Comparison of ENCODE assay signal across 26 cellular contexts in the genomic region with DNA sequence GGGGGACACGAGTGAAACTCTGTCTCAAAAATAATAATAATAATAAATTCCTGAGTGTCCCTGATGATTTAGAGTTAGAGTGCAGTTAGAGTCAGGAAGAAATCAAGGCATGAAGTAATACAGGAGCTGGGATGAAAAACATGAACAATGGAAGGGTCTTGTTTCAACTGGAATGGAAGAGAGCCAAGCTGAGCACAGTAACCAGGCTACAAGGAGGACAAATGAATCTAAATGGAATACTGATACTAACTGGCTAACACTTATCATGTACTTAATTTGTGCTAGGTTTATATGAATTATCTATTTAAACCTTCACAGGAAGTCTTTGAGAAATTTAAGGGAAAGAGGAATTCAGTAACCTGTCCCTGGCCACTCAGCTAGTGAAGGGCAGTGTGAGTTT.
"Had no signal": no experiment of that assay in that cellular context is flagged by ENCODE, and none has a peak within 500 bp of the region (broad histone marks: within the 10 kb centered on the region; RNA-seq: fewer than 3 reads in every experiment).

No MANE protein-coding gene starts in this region.

- H3K27me3 Mint-ChIP-seq: activated CD4-positive, alpha-beta T cell treated with anti-CD3 and anti-CD28 coated beads for 36 hours; activated CD8-positive, alpha-beta memory T cell treated with anti-CD3 and anti-CD28 coated beads, Interleukin-2, amount 10 ng/mL, durations not matched to agents 7 days and 5 days; activated naive CD8-positive, alpha-beta T cell; memory B cell; stimulated activated naive CD8-positive, alpha-beta T cell treated with anti-CD3 and anti-CD28 coated beads, Interleukin-15, Interleukin-2, amounts not matched to agents 100 ng/mL and 50 ng/mL, for 24 hours had no signal

- H3K4me3 Mint-ChIP-seq: activated CD4-positive, alpha-beta T cell treated with anti-CD3 and anti-CD28 coated beads for 36 hours; activated CD8-positive, alpha-beta memory T cell treated with anti-CD3 and anti-CD28 coated beads, Interleukin-2, amount 10 ng/mL, durations not matched to agents 7 days and 5 days; activated CD8-positive, alpha-beta T cell treated with anti-CD3 and anti-CD28 coated beads, Interleukin-2, amount 10 ng/mL, durations not matched to agents 7 days and 5 days; activated naive CD8-positive, alpha-beta T cell; activated T-cell treated with anti-CD3 and anti-CD28 coated beads, Interleukin-2, amount 50 U/mL, for 72 hours; memory B cell; natural killer cell; stimulated activated effector memory CD8-positive, alpha-beta T cell treated with anti-CD3 and anti-CD28 coated beads, Interleukin-12 subunit alpha, Interleukin-12 subunit beta, amount 100 ng/mL, for 72 hours; stimulated activated naive CD8-positive, alpha-beta T cell treated with anti-CD3 and anti-CD28 coated beads, Interleukin-15, Interleukin-2, amounts not matched to agents 100 ng/mL and 50 ng/mL, for 24 hours had no signal

- H3K36me3 ChIP-seq: colonic mucosa, gastroesophageal sphincter, sigmoid colon, tibial artery, upper lobe of right lung had no signal

- H3K36me3 Mint-ChIP-seq: natural killer cell; stimulated activated effector memory CD8-positive, alpha-beta T cell treated with anti-CD3 and anti-CD28 coated beads, Interleukin-12 subunit alpha, Interleukin-12 subunit beta, amount 100 ng/mL, for 72 hours had no signal

- DNase-seq: activated CD4-positive, alpha-beta T cell treated with anti-CD3 and anti-CD28 coated beads for 36 hours; activated CD4-positive, CD25-positive, alpha-beta regulatory T cell; activated CD8-positive, alpha-beta memory T cell treated with anti-CD3 and anti-CD28 coated beads, Interleukin-2, amount 10 ng/mL, durations not matched to agents 7 days and 5 days; activated CD8-positive, alpha-beta T cell treated with anti-CD3 and anti-CD28 coated beads, Interleukin-2, amount 10 ng/mL, durations not matched to agents 7 days and 5 days; activated naive CD4-positive, alpha-beta T cell; activated T-cell treated with anti-CD3 and anti-CD28 coated beads, Interleukin-2, amount 50 U/mL, for 72 hours; colonic mucosa; effector memory CD4-positive, alpha-beta T cell; erythroblast; hippocampal formation; kidney; left colon; midbrain; natural killer cell; posterior cingulate gyrus; retina; sigmoid colon; small intestine; stimulated activated CD4-positive, alpha-beta T cell treated with anti-CD3 and anti-CD28 coated beads, Interleukin-4, amount 100 ng/mL, for 24 hours; tibial artery; upper lobe of right lung had no signal

- ATAC-seq: activated CD4-positive, alpha-beta T cell treated with anti-CD3 and anti-CD28 coated beads for 36 hours; activated CD8-positive, alpha-beta memory T cell treated with anti-CD3 and anti-CD28 coated beads, Interleukin-2, amount 10 ng/mL, durations not matched to agents 7 days and 5 days; activated CD8-positive, alpha-beta T cell treated with anti-CD3 and anti-CD28 coated beads, Interleukin-2, amount 10 ng/mL, durations not matched to agents 7 days and 5 days; activated T-cell treated with anti-CD3 and anti-CD28 coated beads, Interleukin-2, amount 50 U/mL, for 72 hours; gastroesophageal sphincter; left colon; natural killer cell; stimulated activated effector memory CD8-positive, alpha-beta T cell treated with anti-CD3 and anti-CD28 coated beads, Interleukin-12 subunit alpha, Interleukin-12 subunit beta, amount 100 ng/mL, for 72 hours; upper lobe of right lung had no signal

- H3K4me1 ChIP-seq: colonic mucosa, tibial artery, upper lobe of right lung had no signal

- H3K27me3 ChIP-seq: colonic mucosa, gastroesophageal sphincter, sigmoid colon, tibial artery, upper lobe of right lung had no signal

- H3K9me3 Mint-ChIP-seq: activated T-cell treated with anti-CD3 and anti-CD28 coated beads, Interleukin-2, amount 50 U/mL, for 72 hours; memory B cell; natural killer cell; stimulated activated effector memory CD8-positive, alpha-beta T cell treated with anti-CD3 and anti-CD28 coated beads, Interleukin-12 subunit alpha, Interleukin-12 subunit beta, amount 100 ng/mL, for 72 hours; stimulated activated naive CD8-positive, alpha-beta T cell treated with anti-CD3 and anti-CD28 coated beads, Interleukin-15, Interleukin-2, amounts not matched to agents 100 ng/mL and 50 ng/mL, for 24 hours had no signal

- H3K27ac Mint-ChIP-seq: activated CD4-positive, alpha-beta T cell treated with anti-CD3 and anti-CD28 coated beads for 36 hours; activated CD8-positive, alpha-beta memory T cell treated with anti-CD3 and anti-CD28 coated beads, Interleukin-2, amount 10 ng/mL, durations not matched to agents 7 days and 5 days; activated CD8-positive, alpha-beta T cell treated with anti-CD3 and anti-CD28 coated beads, Interleukin-2, amount 10 ng/mL, durations not matched to agents 7 days and 5 days; memory B cell; natural killer cell; stimulated activated effector memory CD8-positive, alpha-beta T cell treated with anti-CD3 and anti-CD28 coated beads, Interleukin-12 subunit alpha, Interleukin-12 subunit beta, amount 100 ng/mL, for 72 hours; stimulated activated naive CD8-positive, alpha-beta T cell treated with anti-CD3 and anti-CD28 coated beads, Interleukin-15, Interleukin-2, amounts not matched to agents 100 ng/mL and 50 ng/mL, for 24 hours had no signal

- H3K9me3 ChIP-seq: colonic mucosa, gastroesophageal sphincter, sigmoid colon, tibial artery, upper lobe of right lung had no signal

- H3K27ac ChIP-seq: colonic mucosa, gastroesophageal sphincter, sigmoid colon, tibial artery, upper lobe of right lung had no signal

- H3K4me3 ChIP-seq: colonic mucosa, gastroesophageal sphincter, sigmoid colon, tibial artery, upper lobe of right lung had no signal
